Comparison of ENCODE assay signal across 30 cellular contexts in the genomic region with DNA sequence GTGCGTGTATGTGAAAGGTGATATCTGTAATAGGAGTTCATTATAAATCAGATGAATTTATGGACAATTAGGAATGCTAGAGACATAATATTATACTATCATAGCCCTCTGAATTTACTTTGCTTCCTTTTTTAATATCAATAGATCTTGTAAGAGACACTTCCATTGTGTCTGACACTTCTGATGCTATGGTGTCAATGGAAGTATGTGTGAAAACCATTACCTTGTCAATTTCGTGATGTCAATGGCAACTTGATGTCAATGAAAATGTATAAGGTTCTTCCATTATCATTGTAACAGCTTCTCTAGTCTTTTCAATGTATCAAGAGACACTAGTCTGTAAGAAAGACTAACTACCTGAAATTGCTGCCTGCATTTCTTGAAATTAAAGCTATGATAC.
"Had no signal": no experiment of that assay in that cellular context is flagged by ENCODE, and none has a peak within 500 bp of the region (broad histone marks: within the 10 kb centered on the region; RNA-seq: fewer than 3 reads in every experiment).

No MANE protein-coding gene starts in this region.

- H3K27ac ChIP-seq: neutrophil, ovary, parathyroid adenoma, psoas muscle, right lobe of liver, sigmoid colon, stomach, thoracic aorta, thyroid gland, tibial nerve, upper lobe of left lung, vagina had no signal

- H3K36me3 ChIP-seq: neutrophil, ovary, right lobe of liver, sigmoid colon, stomach, thoracic aorta, thyroid gland, tibial nerve, upper lobe of left lung, vagina had no signal

- H3K36me3 Mint-ChIP-seq: natural killer cell; stimulated activated effector memory CD8-positive, alpha-beta T cell treated with anti-CD3 and anti-CD28 coated beads, Interleukin-12 subunit alpha, Interleukin-12 subunit beta, amount 100 ng/mL, for 72 hours; stimulated activated naive B cell treated with anti-CD40 and anti-IgM and Interleukin-4, amounts not matched to agents 10 μg/mL and 1 μg/mL and 100 μg/mL, for 72 hours had no signal

- H3K9me3 ChIP-seq: neutrophil, ovary, psoas muscle, right lobe of liver, sigmoid colon, stomach, thoracic aorta, thyroid gland, tibial nerve, upper lobe of left lung, vagina had no signal

- H3K4me3 ChIP-seq: ovary, psoas muscle, right lobe of liver, sigmoid colon, stomach, thoracic aorta, thyroid gland, tibial nerve, upper lobe of left lung, vagina had no signal

- H3K4me3 Mint-ChIP-seq: natural killer cell; nephron; neural crest cell; stimulated activated effector memory CD8-positive, alpha-beta T cell treated with anti-CD3 and anti-CD28 coated beads, Interleukin-12 subunit alpha, Interleukin-12 subunit beta, amount 100 ng/mL, for 72 hours; stimulated activated naive B cell treated with anti-CD40 and anti-IgM and Interleukin-4, amounts not matched to agents 10 μg/mL and 1 μg/mL and 100 μg/mL, for 72 hours; stimulated activated naive CD8-positive, alpha-beta T cell treated with anti-CD3 and anti-CD28 coated beads, Interleukin-15, Interleukin-2, amounts not matched to agents 100 ng/mL and 50 ng/mL, for 24 hours had no signal

- H3K4me1 ChIP-seq: parathyroid adenoma, psoas muscle, right lobe of liver, sigmoid colon, stomach, thyroid gland, tibial nerve, upper lobe of left lung, vagina had no signal

- FAIRE-seq: small intestine, urothelium cell line had no signal

- H3K79me2 ChIP-seq: parathyroid adenoma had no signal

- H2AFZ ChIP-seq: parathyroid adenoma had no signal

- H3K9me3 Mint-ChIP-seq: nephron; neural crest cell; stimulated activated effector memory CD8-positive, alpha-beta T cell treated with anti-CD3 and anti-CD28 coated beads, Interleukin-12 subunit alpha, Interleukin-12 subunit beta, amount 100 ng/mL, for 72 hours had no signal

- H3K27me3 Mint-ChIP-seq: progenitor cell of endocrine pancreas; stimulated activated naive B cell treated with anti-CD40 and anti-IgM and Interleukin-4, amounts not matched to agents 10 μg/mL and 1 μg/mL and 100 μg/mL, for 72 hours; stimulated activated naive CD8-positive, alpha-beta T cell treated with anti-CD3 and anti-CD28 coated beads, Interleukin-15, Interleukin-2, amounts not matched to agents 100 ng/mL and 50 ng/mL, for 24 hours had no signal

- H3K27ac Mint-ChIP-seq: natural killer cell; nephron; progenitor cell of endocrine pancreas; stimulated activated effector memory CD8-positive, alpha-beta T cell treated with anti-CD3 and anti-CD28 coated beads, Interleukin-12 subunit alpha, Interleukin-12 subunit beta, amount 100 ng/mL, for 72 hours; stimulated activated naive B cell treated with anti-CD40 and anti-IgM and Interleukin-4, amounts not matched to agents 10 μg/mL and 1 μg/mL and 100 μg/mL, for 72 hours; stimulated activated naive CD8-positive, alpha-beta T cell treated with anti-CD3 and anti-CD28 coated beads, Interleukin-15, Interleukin-2, amounts not matched to agents 100 ng/mL and 50 ng/mL, for 24 hours had no signal

- H3K4me1 Mint-ChIP-seq: nephron; neural crest cell; stimulated activated effector memory CD8-positive, alpha-beta T cell treated with anti-CD3 and anti-CD28 coated beads, Interleukin-12 subunit alpha, Interleukin-12 subunit beta, amount 100 ng/mL, for 72 hours; stimulated activated naive B cell treated with anti-CD40 and anti-IgM and Interleukin-4, amounts not matched to agents 10 μg/mL and 1 μg/mL and 100 μg/mL, for 72 hours had no signal

- H3K27me3 ChIP-seq: neutrophil, ovary, right lobe of liver, sigmoid colon, stomach, thyroid gland, tibial nerve, upper lobe of left lung, vagina had no signal

- H3K9ac ChIP-seq: parathyroid adenoma had no signal

- DNase-seq: natural killer cell; nucleus accumbens; ovary; posterior cingulate gyrus; psoas muscle; right cardiac atrium; right lobe of liver; sigmoid colon; small intestine; stimulated activated CD4-positive, alpha-beta T cell treated with anti-CD3 and anti-CD28 coated beads, Interleukin-15, amount 100 ng/mL, for 24 hours; stimulated activated CD4-positive, alpha-beta T cell treated with anti-CD3 and anti-CD28 coated beads, Interleukin-2, amount 100 ng/mL, for 24 hours; stimulated activated CD4-positive, alpha-beta T cell treated with anti-CD3 and anti-CD28 coated beads, Interleukin-2, amount 100 ng/mL, for 48 hours; stimulated activated CD4-positive, alpha-beta T cell treated with anti-CD3 and anti-CD28 coated beads, Interleukin-4, amount 100 ng/mL, for 24 hours; stimulated activated naive B cell treated with anti-CD40 and anti-IgM and Interleukin-4, amounts not matched to agents 10 μg/mL and 1 μg/mL and 100 μg/mL, for 72 hours; stimulated activated naive CD4-positive, alpha-beta T cell treated with Interleukin-2 at 50 U/mL for 16 hours; stomach; thyroid gland; trophoblast cell; upper lobe of left lung had no signal
